In genomic region chr17:44672479-44673093, GRCh38 we compare ENCODE assay signal across 9 cellular contexts.
A peak's percentile ranks its signal among the peaks of the same experiment; 100 is the strongest.
DNase-seq lines count a peak whose midpoint lies in the region; ATAC-seq and TF ChIP-seq lines count a peak whose summit lies in the region.
"Had no signal": no experiment of that assay in that cellular context is flagged by ENCODE, and none has a peak within 500 bp of the region (broad histone marks: within the 10 kb centered on the region; RNA-seq: fewer than 3 reads in every experiment).

No MANE protein-coding gene starts in this region.

- in situ Hi-C loops in ACHN (cut with HindIII; ENCODE audit: low pct_ligation_motif_present, low pct_unique_long_range_greater_than_20kb, low sequenced_read_pairs) = no loop called here
- in situ Hi-C loops in GM13977 (cut with MboI; ENCODE audit: low pct_unique_long_range_greater_than_20kb, low sequenced_read_pairs, unreplicated experiment) = no loop called here

- TF ChIP-seq CTCF in GM13977 (IDR thresholded peaks at IDR 0.05; ENCODE audit: extremely low read depth, insufficient read depth, missing control alignments) = peak; percentile 50

- DNase-seq in ACHN = peak; percentile 42
- no peak for DNase-seq in GM13977 (ENCODE audit: low spot score)
- peak; percentile 61 for DNase-seq in SIG-M5 treated with dmso at 0.1 percent for 504 hours (lab: John Stamatoyannopoulos, UW; ENCODE audit: unreplicated experiment)
- peak; percentile 27 for DNase-seq in fibroblast of the conjunctiva (ENCODE audit: low read depth)
- no peak for DNase-seq in NCI-H748 (lab: John Stamatoyannopoulos, UW; ENCODE audit: unreplicated experiment)
- DNase-seq in activated CD4-positive, alpha-beta T cell treated with anti-CD3 and anti-CD28 coated beads, Interleukin-2, amount 50 U/mL, for 1 hour = no peak
- no peak for DNase-seq in foreskin melanocyte
- DNase-seq: left ventricle myocardium superior had no signal

- no peak for ATAC-seq in HG03432 (IDR thresholded peaks at IDR 0.05; ENCODE audit: unreplicated experiment)
- ATAC-seq: left ventricle myocardium superior had no signal

Comparison
In these comparisons a context has a peak if more than half of its experiments do, and no peak if none do; other contexts are left out.
1. DNase-seq: peak in ACHN (single experiment), SIG-M5 treated with dmso at 0.1 percent for 504 hours (single experiment) and fibroblast of the conjunctiva (single experiment); none in GM13977 (single experiment), NCI-H748 (single experiment), activated CD4-positive, alpha-beta T cell treated with anti-CD3 and anti-CD28 coated beads, Interleukin-2, amount 50 U/mL, for 1 hour (single experiment) and foreskin melanocyte (single experiment).